33 cellular contexts compared by ENCODE assay signal in the genomic region with DNA sequence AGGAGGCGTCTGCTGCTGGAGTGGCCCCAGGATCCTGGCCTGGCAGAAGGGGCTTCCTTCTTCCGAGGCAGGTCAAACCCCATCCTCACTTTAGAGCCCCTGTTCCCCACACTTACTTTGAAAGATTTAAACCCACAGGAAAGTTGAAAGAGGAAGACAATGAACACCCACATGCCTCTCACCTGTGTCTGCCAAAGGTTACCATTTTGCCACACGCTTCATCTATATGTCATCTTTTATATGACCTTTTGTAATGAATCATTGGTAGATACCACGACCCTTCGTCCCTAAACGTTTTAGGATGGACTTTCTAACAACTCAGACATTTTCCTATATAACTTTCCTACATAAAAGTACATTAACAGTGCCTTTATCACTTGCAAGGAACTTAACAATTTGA.
"Had no signal": no experiment of that assay in that cellular context is flagged by ENCODE, and none has a peak within 500 bp of the region (broad histone marks: within the 10 kb centered on the region; RNA-seq: fewer than 3 reads in every experiment).

No MANE protein-coding gene starts in this region.

- H3K27ac Mint-ChIP-seq: activated CD4-positive, alpha-beta memory T cell treated with anti-CD3 and anti-CD28 coated beads for 36 hours; activated CD4-positive, alpha-beta T cell treated with anti-CD3 and anti-CD28 coated beads, Interleukin-2, amount 10 ng/mL, durations not matched to agents 24 days and 14 days; activated CD8-positive, alpha-beta T cell treated with anti-CD3 and anti-CD28 coated beads for 36 hours; activated naive CD4-positive, alpha-beta T cell treated with anti-CD3 and anti-CD28 coated beads for 36 hours; activated naive CD4-positive, alpha-beta T cell treated with anti-CD3 and anti-CD28 coated beads, Interleukin-2, amount 50 U/mL, for 72 hours; activated naive CD8-positive, alpha-beta T cell treated with anti-CD3 and anti-CD28 coated beads, Interleukin-2, amount 10 ng/mL, durations not matched to agents 7 days and 5 days; activated T-cell treated with anti-CD3 and anti-CD28 coated beads, Interleukin-2, amount 50 U/mL, for 72 hours; activated T-helper 1 cell treated with anti-CD3 and anti-CD28 coated beads, Interleukin-12 subunit alpha, Interleukin-12 subunit beta, Interleukin-2, Interleukin-4 antibody, amounts not matched to agents 30 ng/mL and 10 ng/mL and 1 ng/mL, durations not matched to agents 14 hours and 24 hours and 36 hours; activated T-helper 17 cell treated with anti-CD3 and anti-CD28 coated beads, Interleukin-2, amount 50 U/mL, for 72 hours; T-helper 1 cell treated with Interleukin-12 subunit alpha and Interleukin-12 subunit beta and Interleukin-4 antibody, amounts not matched to agents 30 μg/mL and 1 μg/mL, for 36 hours; T-helper 2 cell treated with Interferon-gamma antibody and Interleukin-4, amounts not matched to agents 5 μg/mL and 100 μg/mL, for 36 hours had no signal

- H3K36me3 Mint-ChIP-seq: activated naive CD4-positive, alpha-beta T cell treated with anti-CD3 and anti-CD28 coated beads, Interleukin-2, amount 50 U/mL, for 72 hours; activated naive CD8-positive, alpha-beta T cell treated with anti-CD3 and anti-CD28 coated beads, Interleukin-2, amount 10 ng/mL, durations not matched to agents 7 days and 5 days had no signal

- H3K4me3 Mint-ChIP-seq: activated B cell treated with CpG ODN at 0.5 μM for 24 hours; activated CD4-positive, alpha-beta memory T cell treated with anti-CD3 and anti-CD28 coated beads for 36 hours; activated CD4-positive, alpha-beta T cell treated with anti-CD3 and anti-CD28 coated beads, Interleukin-2, amount 10 ng/mL, durations not matched to agents 24 days and 14 days; activated CD8-positive, alpha-beta T cell treated with anti-CD3 and anti-CD28 coated beads for 36 hours; activated naive CD4-positive, alpha-beta T cell treated with anti-CD3 and anti-CD28 coated beads for 36 hours; activated naive CD8-positive, alpha-beta T cell treated with anti-CD3 and anti-CD28 coated beads, Interleukin-2, amount 10 ng/mL, durations not matched to agents 7 days and 5 days; activated T-cell treated with anti-CD3 and anti-CD28 coated beads, Interleukin-2, amount 50 U/mL, for 4 hours; activated T-cell treated with anti-CD3 and anti-CD28 coated beads, Interleukin-2, amount 50 U/mL, for 72 hours; activated T-helper 1 cell treated with anti-CD3 and anti-CD28 coated beads, Interleukin-12 subunit alpha, Interleukin-12 subunit beta, Interleukin-2, Interleukin-4 antibody, amounts not matched to agents 30 ng/mL and 10 ng/mL and 1 ng/mL, durations not matched to agents 14 hours and 24 hours and 36 hours; activated T-helper 17 cell treated with anti-CD3 and anti-CD28 coated beads, Interleukin-2, amount 50 U/mL, for 72 hours; T-helper 1 cell treated with Interleukin-12 subunit alpha and Interleukin-12 subunit beta and Interleukin-4 antibody, amounts not matched to agents 30 μg/mL and 1 μg/mL, for 36 hours; T-helper 2 cell treated with Interferon-gamma antibody and Interleukin-4, amounts not matched to agents 5 μg/mL and 100 μg/mL, for 36 hours had no signal

- ATAC-seq: activated CD8-positive, alpha-beta T cell treated with anti-CD3 and anti-CD28 coated beads for 36 hours; activated naive CD4-positive, alpha-beta T cell treated with anti-CD3 and anti-CD28 coated beads, Interleukin-2, amount 50 U/mL, for 72 hours; activated T-cell treated with anti-CD3 and anti-CD28 coated beads, Interleukin-2, amount 50 U/mL, for 4 hours; activated T-cell treated with anti-CD3 and anti-CD28 coated beads, Interleukin-2, amount 50 U/mL, for 72 hours; activated T-helper 17 cell treated with anti-CD3 and anti-CD28 coated beads, Interleukin-2, amount 50 U/mL, for 72 hours; body of pancreas had no signal

- H3K4me1 Mint-ChIP-seq: activated B cell treated with CpG ODN at 0.5 μM for 24 hours; activated CD4-positive, alpha-beta T cell treated with anti-CD3 and anti-CD28 coated beads, Interleukin-2, amount 10 ng/mL, durations not matched to agents 24 days and 14 days; activated naive CD8-positive, alpha-beta T cell treated with anti-CD3 and anti-CD28 coated beads, Interleukin-2, amount 10 ng/mL, durations not matched to agents 7 days and 5 days; activated T-helper 17 cell treated with anti-CD3 and anti-CD28 coated beads, Interleukin-2, amount 50 U/mL, for 72 hours had no signal

- H3K27me3 Mint-ChIP-seq: activated B cell treated with CpG ODN at 0.5 μM for 24 hours; activated CD4-positive, alpha-beta memory T cell treated with anti-CD3 and anti-CD28 coated beads for 36 hours; activated CD4-positive, alpha-beta T cell treated with anti-CD3 and anti-CD28 coated beads, Interleukin-2, amount 10 ng/mL, durations not matched to agents 24 days and 14 days; activated CD8-positive, alpha-beta T cell treated with anti-CD3 and anti-CD28 coated beads for 36 hours; activated naive CD8-positive, alpha-beta T cell treated with anti-CD3 and anti-CD28 coated beads, Interleukin-2, amount 10 ng/mL, durations not matched to agents 7 days and 5 days; activated T-helper 17 cell treated with anti-CD3 and anti-CD28 coated beads, Interleukin-2, amount 50 U/mL, for 72 hours had no signal

- DNase-seq: activated B cell treated with CpG ODN at 0.5 μM for 24 hours; activated CD4-positive, alpha-beta memory T cell treated with anti-CD3 and anti-CD28 coated beads for 36 hours; activated CD4-positive, alpha-beta T cell treated with anti-CD3 and anti-CD28 coated beads for 4 hours; activated CD4-positive, alpha-beta T cell treated with anti-CD3 and anti-CD28 coated beads, Interleukin-2, amount 10 ng/mL, durations not matched to agents 24 days and 14 days; activated CD4-positive, alpha-beta T cell treated with anti-CD3 and anti-CD28 coated beads, Interleukin-2, amount 50 U/mL, for 1 hour; activated CD4-positive, alpha-beta T cell treated with anti-CD3 and anti-CD28 coated beads, Interleukin-2, amount 50 U/mL, for 4 hours; activated CD4-positive, CD25-positive, alpha-beta regulatory T cell treated with anti-CD3 and anti-CD28 coated beads, Interleukin-2, amount 50 U/mL, for 72 hours; activated CD8-positive, alpha-beta memory T cell treated with anti-CD3 and anti-CD28 coated beads, Interleukin-2, amount 50 U/mL, for 4 hours; activated CD8-positive, alpha-beta T cell treated with anti-CD3 and anti-CD28 coated beads for 36 hours; activated effector memory CD4-positive, alpha-beta T cell treated with anti-CD3 and anti-CD28 coated beads, Interleukin-2, amount 50 U/mL, for 16 hours; activated gamma-delta T cell treated with Interleukin-2 at 50 U/mL for 16 hours; activated naive CD4-positive, alpha-beta T cell; activated naive CD4-positive, alpha-beta T cell treated with anti-CD3 and anti-CD28 coated beads for 36 hours; activated naive CD4-positive, alpha-beta T cell treated with anti-CD3 and anti-CD28 coated beads, Interleukin-2, amount 50 U/mL, for 16 hours; activated naive CD8-positive, alpha-beta T cell treated with anti-CD3 and anti-CD28 coated beads, Interleukin-2, amount 10 ng/mL, durations not matched to agents 7 days and 5 days; activated T-cell treated with anti-CD3 and anti-CD28 coated beads for 4 hours; activated T-cell treated with anti-CD3 and anti-CD28 coated beads, Interleukin-2, amount 50 U/mL, for 1 hour; activated T-cell treated with anti-CD3 and anti-CD28 coated beads, Interleukin-2, amount 50 U/mL, for 4 hours; activated T-cell treated with anti-CD3 and anti-CD28 coated beads, Interleukin-2, amount 50 U/mL, for 72 hours; adrenal gland; amniotic stem cell; aorta; body of pancreas; brain microvascular endothelial cell; central memory CD4-positive, alpha-beta T cell; T-helper 1 cell; T-helper 2 cell; T-helper 9 cell had no signal

- H3K9me3 Mint-ChIP-seq: activated B cell treated with CpG ODN at 0.5 μM for 24 hours; activated CD4-positive, alpha-beta memory T cell treated with anti-CD3 and anti-CD28 coated beads for 36 hours; activated CD4-positive, alpha-beta T cell treated with anti-CD3 and anti-CD28 coated beads, Interleukin-2, amount 10 ng/mL, durations not matched to agents 24 days and 14 days; activated CD8-positive, alpha-beta T cell treated with anti-CD3 and anti-CD28 coated beads for 36 hours; activated naive CD4-positive, alpha-beta T cell treated with anti-CD3 and anti-CD28 coated beads for 36 hours; activated naive CD4-positive, alpha-beta T cell treated with anti-CD3 and anti-CD28 coated beads, Interleukin-2, amount 50 U/mL, for 72 hours; activated naive CD8-positive, alpha-beta T cell treated with anti-CD3 and anti-CD28 coated beads, Interleukin-2, amount 10 ng/mL, durations not matched to agents 7 days and 5 days; activated T-cell treated with anti-CD3 and anti-CD28 coated beads, Interleukin-2, amount 50 U/mL, for 4 hours; activated T-cell treated with anti-CD3 and anti-CD28 coated beads, Interleukin-2, amount 50 U/mL, for 72 hours; activated T-helper 1 cell treated with anti-CD3 and anti-CD28 coated beads, Interleukin-12 subunit alpha, Interleukin-12 subunit beta, Interleukin-2, Interleukin-4 antibody, amounts not matched to agents 30 ng/mL and 10 ng/mL and 1 ng/mL, durations not matched to agents 14 hours and 24 hours and 36 hours; activated T-helper 17 cell treated with anti-CD3 and anti-CD28 coated beads, Interleukin-2, amount 50 U/mL, for 72 hours; T-helper 1 cell treated with Interleukin-12 subunit alpha and Interleukin-12 subunit beta and Interleukin-4 antibody, amounts not matched to agents 30 μg/mL and 1 μg/mL, for 36 hours; T-helper 2 cell treated with Interferon-gamma antibody and Interleukin-4, amounts not matched to agents 5 μg/mL and 100 μg/mL, for 36 hours had no signal
